In genomic region chr5:53568868-53569267, GRCh38 we compare ENCODE assay signal across 29 cellular contexts. TPM values are rescaled to one million over a fixed set of nuclear protein-coding genes. Genes with fewer than 3 reads are reported as not detected.
DNase-seq lines count a peak whose midpoint lies in the region; ATAC-seq and TF ChIP-seq lines count a peak whose summit lies in the region.
"Had no signal": no experiment of that assay in that cellular context is flagged by ENCODE, and none has a peak within 500 bp of the region (broad histone marks: within the 10 kb centered on the region; RNA-seq: fewer than 3 reads in every experiment).

No MANE protein-coding gene starts in this region.

- H3K27me3 Mint-ChIP-seq in type B pancreatic cell: no peaks in the 10 kb centered on the region
- no peaks in the 10 kb centered on the region for H3K27me3 Mint-ChIP-seq in WTC11 (ENCODE audit: low read depth)
- no peaks in the 10 kb centered on the region for H3K27me3 Mint-ChIP-seq in CD8-positive, alpha-beta T cell (ENCODE audit: low read depth)
- H3K27me3 Mint-ChIP-seq: activated CD4-positive, alpha-beta T cell treated with anti-CD3 and anti-CD28 coated beads for 36 hours; B cell; stimulated activated naive CD8-positive, alpha-beta T cell treated with anti-CD3 and anti-CD28 coated beads, Interleukin-15, amount 100 ng/mL, for 72 hours; T-helper 17 cell had no signal

- POLR2A ChIA-PET in WTC11 (lab: Charles Lee): no interaction called here
- POLR2A ChIA-PET in CD8-positive, alpha-beta T cell (lab: Charles Lee): no interaction called here

- DNase-seq in HFF-Myc (ENCODE audit: extremely low read depth, low read depth) (peak; percentile 66), fibroblast of the aortic adventitia (ENCODE audit: low read depth) (peak; percentile 61), type B pancreatic cell (ENCODE audit: extremely low spot score, unreplicated experiment) (no peak), uterus (no peak), WTC11 (ENCODE audit: low spot score) (no peak)
- no peak for DNase-seq in CD8-positive, alpha-beta T cell
- DNase-seq: activated CD4-positive, alpha-beta T cell treated with anti-CD3 and anti-CD28 coated beads for 36 hours; activated CD8-positive, alpha-beta memory T cell treated with anti-CD3 and anti-CD28 coated beads for 24 hours; activated gamma-delta T cell treated with Interleukin-2 at 50 U/mL for 16 hours; activated T-cell treated with anti-CD3 and anti-CD28 coated beads, Interleukin-2, amount 50 U/mL, for 1 hour; adrenal gland; COR-L47; DMS79; effector CD4-positive, alpha-beta T cell; kidney glomerular epithelial cell; NCI-H1417; sigmoid colon; SJCRH30; stimulated activated CD4-positive, alpha-beta T cell treated with anti-CD3 and anti-CD28 coated beads, Interleukin-15, amount 100 ng/mL, for 24 hours; stimulated activated naive CD8-positive, alpha-beta T cell treated with anti-CD3 and anti-CD28 coated beads, Interleukin-15, amount 100 ng/mL, for 72 hours; T-helper 17 cell; tibial artery had no signal

- no peak for TF ChIP-seq CTCF in HFF-Myc (IDR thresholded peaks at IDR 0.05; ENCODE audit: low read depth, low read length, missing control alignments)
- no peak for TF ChIP-seq CTCF in fibroblast of the aortic adventitia (IDR thresholded peaks at IDR 0.05; ENCODE audit: insufficient read depth, low read length)
- TF ChIP-seq CTCF in type B pancreatic cell (conservative IDR thresholded peaks at IDR 0.05): no peak
- TF ChIP-seq CTCF in uterus (IDR thresholded peaks at IDR 0.05): no peak
- no peak for TF ChIP-seq CTCF in WTC11 (IDR thresholded peaks at IDR 0.05)
- no peak for TF ChIP-seq CTCF in CD8-positive, alpha-beta T cell (IDR thresholded peaks at IDR 0.05)

- H3K4me3 ChIP-seq in HFF-Myc (replicated peaks; ENCODE audit: low read depth, low read length): no peak overlapping the region
- H3K4me3 ChIP-seq in fibroblast of the aortic adventitia (ENCODE audit: low read depth, low read length): no peak overlapping the region
- no peak overlapping the region for H3K4me3 ChIP-seq in uterus
- H3K4me3 ChIP-seq in CD8-positive, alpha-beta T cell (ENCODE audit: low read depth, low read length): no peak overlapping the region
- H3K4me3 ChIP-seq: adrenal gland, breast epithelium, GM12878, lung, prostate gland, sigmoid colon, SJCRH30, tibial artery had no signal

- no peaks in the 10 kb centered on the region for H3K36me3 ChIP-seq in uterus
- no peaks in the 10 kb centered on the region for H3K36me3 ChIP-seq in CD8-positive, alpha-beta T cell (ENCODE audit: insufficient read depth, low read length)
- H3K36me3 ChIP-seq: adrenal gland, breast epithelium, prostate gland, sigmoid colon, SJCRH30, tibial artery had no signal

- intact Hi-C loops in uterus (cut with DNase I; ENCODE audit: low total_unique reads): no loop called here
- intact Hi-C loops in CD8-positive, alpha-beta T cell (cut with DNase I, micrococcal nuclease): loop anchor here (10.0 kb wide), 2 partner anchors 454 to 464 kb away; partner anchors contain the start of gene MOCS2 (in 1 of the 2)

- H3K27ac ChIP-seq in uterus: no peak overlapping the region
- H3K27ac ChIP-seq in CD8-positive, alpha-beta T cell (ENCODE audit: low read depth, low read length): no peak overlapping the region
- H3K27ac ChIP-seq: adrenal gland, breast epithelium, prostate gland, sigmoid colon, SJCRH30, tibial artery had no signal

- no peaks in the 10 kb centered on the region for H3K27me3 ChIP-seq in uterus
- no peaks in the 10 kb centered on the region for H3K27me3 ChIP-seq in CD8-positive, alpha-beta T cell (ENCODE audit: insufficient read depth, low read length)
- H3K27me3 ChIP-seq: adrenal gland, breast epithelium, sigmoid colon, SJCRH30, tibial artery had no signal

- peaks cover 0 to 6% of the 10 kb centered on the region in 2 donors for H3K4me1 ChIP-seq in uterus
- H3K4me1 ChIP-seq in CD8-positive, alpha-beta T cell (ENCODE audit: insufficient read depth, low read length): no peaks in the 10 kb centered on the region
- H3K4me1 ChIP-seq: breast epithelium, prostate gland, SJCRH30 had no signal

- no peak overlapping the region for H3K4me3 Mint-ChIP-seq in type B pancreatic cell
- H3K4me3 Mint-ChIP-seq in WTC11: no peak overlapping the region
- no peak overlapping the region for H3K4me3 Mint-ChIP-seq in CD8-positive, alpha-beta T cell
- H3K4me3 Mint-ChIP-seq: activated CD4-positive, alpha-beta T cell treated with anti-CD3 and anti-CD28 coated beads for 36 hours; B cell; stimulated activated naive CD8-positive, alpha-beta T cell treated with anti-CD3 and anti-CD28 coated beads, Interleukin-15, amount 100 ng/mL, for 72 hours; T-helper 17 cell had no signal

- no peaks in the 10 kb centered on the region for H3K9me3 Mint-ChIP-seq in type B pancreatic cell
- H3K9me3 Mint-ChIP-seq in WTC11: peaks cover 9% of the 10 kb centered on the region
- no peaks in the 10 kb centered on the region for H3K9me3 Mint-ChIP-seq in CD8-positive, alpha-beta T cell
- H3K9me3 Mint-ChIP-seq: stimulated activated naive CD8-positive, alpha-beta T cell treated with anti-CD3 and anti-CD28 coated beads, Interleukin-15, amount 100 ng/mL, for 72 hours had no signal

- peaks cover 5% of the 10 kb centered on the region for H3K36me3 Mint-ChIP-seq in type B pancreatic cell
- H3K36me3 Mint-ChIP-seq in WTC11: peaks cover 7% of the 10 kb centered on the region; the same call in 1 of the 2 replicates
- peaks cover 3% of the 10 kb centered on the region for H3K36me3 Mint-ChIP-seq in CD8-positive, alpha-beta T cell

- CTCF ChIA-PET in WTC11 (lab: Charles Lee): no interaction called here
- CTCF ChIA-PET in CD8-positive, alpha-beta T cell (lab: Charles Lee): no interaction called here

- ATAC-seq in SK-N-SH treated with all-trans-retinoic acid at 6 μM for 48 hours (peak; percentile 63; the same call in 2 of the 3 replicates), WTC11 (no peak)
- no peak for ATAC-seq in CD8-positive, alpha-beta T cell
- ATAC-seq: activated CD4-positive, alpha-beta T cell treated with anti-CD3 and anti-CD28 coated beads for 36 hours; GM12878; HCT116; stimulated activated naive CD8-positive, alpha-beta T cell treated with anti-CD3 and anti-CD28 coated beads, Interleukin-15, amount 100 ng/mL, for 72 hours; T-helper 17 cell had no signal

- H3K27ac Mint-ChIP-seq in type B pancreatic cell (peak overlapping the region; percentile 48), WTC11 (no peak overlapping the region)
- no peak overlapping the region for H3K27ac Mint-ChIP-seq in CD8-positive, alpha-beta T cell
- H3K27ac Mint-ChIP-seq: activated CD4-positive, alpha-beta T cell treated with anti-CD3 and anti-CD28 coated beads for 36 hours; B cell; stimulated activated naive CD8-positive, alpha-beta T cell treated with anti-CD3 and anti-CD28 coated beads, Interleukin-15, amount 100 ng/mL, for 72 hours; T-helper 17 cell had no signal

- H3K9me3 ChIP-seq in uterus: no peaks in the 10 kb centered on the region
- no peaks in the 10 kb centered on the region for H3K9me3 ChIP-seq in CD8-positive, alpha-beta T cell (ENCODE audit: low read length)
- H3K9me3 ChIP-seq: adrenal gland, breast epithelium, prostate gland, sigmoid colon, SJCRH30, tibial artery had no signal

- no peak for TF ChIP-seq POLR2A in uterus (IDR thresholded peaks at IDR 0.05)

- H3K4me1 Mint-ChIP-seq in type B pancreatic cell (ENCODE audit: unreplicated experiment) (peaks cover 10% of the 10 kb centered on the region), WTC11 (peaks cover 11% of the 10 kb centered on the region)
- peaks cover 72% of the 10 kb centered on the region for H3K4me1 Mint-ChIP-seq in CD8-positive, alpha-beta T cell (ENCODE audit: low read depth)

TF ChIP-seq in SK-N-SH treated with all-trans-retinoic acid at 6 μM for 48 hours, 23 proteins besides CTCF, POLR2A, EP300 and RAD21:
- TF ChIP-seq RARB (CRISPR knock-in tag; IDR thresholded peaks at IDR 0.05): no peak
- no peak for TF ChIP-seq CSDC2 (CRISPR knock-in tag; IDR thresholded peaks at IDR 0.05)
- TF ChIP-seq OSR1 (CRISPR knock-in tag; IDR thresholded peaks at IDR 0.05): no peak
- TF ChIP-seq PPARA (CRISPR knock-in tag; IDR thresholded peaks at IDR 0.05; ENCODE audit: borderline replicate concordance): no peak

TF ChIP-seq in WTC11, 78 proteins besides CTCF, POLR2A, EP300 and RAD21:
- TF ChIP-seq ZNF138 (CRISPR knock-in tag; conservative IDR thresholded peaks at IDR 0.05) (no peak), IRF2 (CRISPR knock-in tag; IDR thresholded peaks at IDR 0.05; ENCODE audit: borderline replicate concordance, low read depth) (no peak)
TF ChIP-seq in WTC11: peak in this region for 0.

RNA-seq across cellular contexts. Expression of gene NDUFS4, which starts 8.4 kb away (rescaled TPM):
- 118 and 200 TPM in 2 replicates for total RNA-seq in fibroblast of the aortic adventitia (ENCODE audit: low replicate concordance)
- total RNA-seq in type B pancreatic cell (ENCODE audit: low replicate concordance): 70.2 and 73.4 TPM in 2 replicates
- total RNA-seq in uterus: 100 to 1,000 TPM in 1 of 4 donors, 10 to 100 TPM in 3; 63.2 to 106 (median 92.2) TPM
- total RNA-seq in WTC11 (2021): 68.5 to 87.4 TPM (median 85.1 TPM) in 3 replicates
- 10 to 100 TPM; 22.8 to 24.3 TPM for total RNA-seq in CD8-positive, alpha-beta T cell

Comparison
In these comparisons a context has a peak if more than half of its experiments do, and no peak if none do; other contexts are left out.
1. DNase-seq: peak in HFF-Myc (single experiment) and fibroblast of the aortic adventitia (single experiment); none in type B pancreatic cell (single experiment), uterus (0 of 2), WTC11 (single experiment) and CD8-positive, alpha-beta T cell (0 of 7).